Comparison of ENCODE assay signal across 28 cellular contexts in genomic region chr3:135706758-135707375, GRCh38.
DNase-seq lines count a peak whose midpoint lies in the region; ATAC-seq and TF ChIP-seq lines count a peak whose summit lies in the region.
"Had no signal": no experiment of that assay in that cellular context is flagged by ENCODE, and none has a peak within 500 bp of the region (broad histone marks: within the 10 kb centered on the region; RNA-seq: fewer than 3 reads in every experiment).

No MANE protein-coding gene starts in this region.

- CTCF ChIA-PET in SK-N-SH (lab: Yijun Ruan, JAX): interaction anchor here (0.5 to 1.6 kb wide), 4 partner anchors 9 to 164 kb away, joined by 3 to 4 read pairs (median 3); no protein-coding TSS in a partner anchor

- no peaks in the 10 kb centered on the region for H3K9me2 ChIP-seq in SK-N-SH

- no peak for TF ChIP-seq EP300 in SK-N-SH (IDR thresholded peaks at IDR 0.05; ENCODE audit: borderline replicate concordance in 1 of 2, low read depth in 1 of 2, low read length in 1 of 2)

- in situ Hi-C loops in G401 (cut with HindIII; ENCODE audit: low sequenced_read_pairs): no loop called here

- no peaks in the 10 kb centered on the region for H3K36me3 ChIP-seq in SK-N-SH (replicated peaks in 1 of 2; ENCODE audit: control insufficient read depth in 1 of 2, insufficient read depth in 2 of 2, low read length in 1 of 2)
- H3K36me3 ChIP-seq: left ventricle myocardium inferior, pancreas, tibial nerve had no signal

- no peaks in the 10 kb centered on the region for H3K9me3 ChIP-seq in SK-N-SH
- H3K9me3 ChIP-seq: left ventricle myocardium inferior, pancreas, tibial nerve had no signal

- DNase-seq in G401 (ENCODE audit: low spot score) (peak; percentile 23), NCI-H1105 (lab: John Stamatoyannopoulos, UW) (peak; percentile 82), SK-N-SH (peak; percentile 20), iris pigment epithelial cell (ENCODE audit: low read depth) (peak; percentile 9)
- no peak for DNase-seq in effector CD4-positive, alpha-beta T cell
- DNase-seq: activated CD4-positive, alpha-beta memory T cell treated with anti-CD3 and anti-CD28 coated beads, Interleukin-2, amount 10 ng/mL, durations not matched to agents 7 days and 5 days; activated gamma-delta T cell treated with Interleukin-2 at 50 U/mL for 16 hours; activated T-cell treated with anti-CD3 and anti-CD28 coated beads for 4 hours; AML-193; dermis blood vessel endothelial cell; DMS79 treated with DMSO at 0.1 percent for 48 hours; immature natural killer cell; left ventricle myocardium inferior; midbrain; NCI-H1436 treated with DMSO at 0.1 percent for 48 hours; nephron progenitor cell; pancreas; right cardiac atrium; stimulated activated CD4-positive, alpha-beta T cell treated with anti-CD3 and anti-CD28 coated beads, Interleukin-12 subunit alpha, Interleukin-12 subunit beta, amount 100 ng/mL, for 4 hours; T-helper 9 cell had no signal

- no peak overlapping the region for H2AFZ ChIP-seq in SK-N-SH (ENCODE audit: low read depth)
- H2AFZ ChIP-seq: GM23338, hepatocyte had no signal

- WGBS in SK-N-SH (ENCODE audit: low lambda C conversion rate): 2% methylated on average over 4 of the region's 4 CpGs

- H3K79me2 ChIP-seq in SK-N-SH (ENCODE audit: insufficient read depth): no peaks in the 10 kb centered on the region
- H3K79me2 ChIP-seq: hepatocyte had no signal

- H3K4me3 ChIP-seq in SK-N-SH (ENCODE audit: low read depth in 2 of 2, low read length in 1 of 2): no peak overlapping the region
- H3K4me3 ChIP-seq: GM12878, GM23338, hepatocyte, left ventricle myocardium inferior, pancreas, tibial nerve had no signal

- POLR2A ChIA-PET in SK-N-SH (lab: Yijun Ruan, JAX): no interaction called here

- H4K20me1 ChIP-seq in SK-N-SH (ENCODE audit: insufficient read depth): no peaks in the 10 kb centered on the region

- no peaks in the 10 kb centered on the region for H3K27me3 ChIP-seq in SK-N-SH (ENCODE audit: insufficient read depth)
- H3K27me3 ChIP-seq: hepatocyte, tibial nerve had no signal

- H3F3A ChIP-seq in SK-N-SH (replicated peaks; ENCODE audit: insufficient read depth): no peaks in the 10 kb centered on the region

- H3K4me2 ChIP-seq in SK-N-SH: no peak overlapping the region
- H3K4me2 ChIP-seq: GM23338, hepatocyte had no signal

- TF ChIP-seq CTCF in SK-N-SH (IDR thresholded peaks at IDR 0.05): no peak

- ATAC-seq in HG03139 (IDR thresholded peaks at IDR 0.05; ENCODE audit: unreplicated experiment): no peak
- no peak for ATAC-seq in GM19455 (IDR thresholded peaks at IDR 0.05; ENCODE audit: unreplicated experiment)
- ATAC-seq: activated CD4-positive, CD25-positive, alpha-beta regulatory T cell treated with anti-CD3 and anti-CD28 coated beads, Interleukin-2, amount 50 U/mL, for 24 hours; GM12878; GM23338; pancreas; right cardiac atrium had no signal

- H3K4me1 ChIP-seq in SK-N-SH (ENCODE audit: control insufficient read depth in 1 of 2, insufficient read depth in 2 of 2, low read depth in 1 of 2, low read length in 1 of 2): peaks cover 0 to 7% of the 10 kb centered on the region in 2 experiments; a peak in 2 of 4 replicates
- H3K4me1 ChIP-seq: left ventricle myocardium inferior, pancreas, tibial nerve had no signal

- H3K9ac ChIP-seq in SK-N-SH: no peak overlapping the region

- no peak for TF ChIP-seq RAD21 in SK-N-SH (IDR thresholded peaks at IDR 0.05; ENCODE audit: low read length)

- H3K27ac ChIP-seq in SK-N-SH (ENCODE audit: low read depth in 2 of 2, low read length in 1 of 2): no peak overlapping the region
- H3K27ac ChIP-seq: epithelial cell of prostate, hepatocyte, left ventricle myocardium inferior, pancreas, tibial nerve had no signal

TF ChIP-seq in SK-N-SH, 30 proteins besides CTCF, POLR2A, EP300 and RAD21:
- TF ChIP-seq POLR2AphosphoS5 (IDR thresholded peaks at IDR 0.05; ENCODE audit: low read depth, low read length): no peak
- TF ChIP-seq FOXJ3 (CRISPR knock-in tag; IDR thresholded peaks at IDR 0.05): no peak
- no peak for TF ChIP-seq TEAD4 (IDR thresholded peaks at IDR 0.05; ENCODE audit: borderline replicate concordance, insufficient read depth)
- TF ChIP-seq, protein P1, sequence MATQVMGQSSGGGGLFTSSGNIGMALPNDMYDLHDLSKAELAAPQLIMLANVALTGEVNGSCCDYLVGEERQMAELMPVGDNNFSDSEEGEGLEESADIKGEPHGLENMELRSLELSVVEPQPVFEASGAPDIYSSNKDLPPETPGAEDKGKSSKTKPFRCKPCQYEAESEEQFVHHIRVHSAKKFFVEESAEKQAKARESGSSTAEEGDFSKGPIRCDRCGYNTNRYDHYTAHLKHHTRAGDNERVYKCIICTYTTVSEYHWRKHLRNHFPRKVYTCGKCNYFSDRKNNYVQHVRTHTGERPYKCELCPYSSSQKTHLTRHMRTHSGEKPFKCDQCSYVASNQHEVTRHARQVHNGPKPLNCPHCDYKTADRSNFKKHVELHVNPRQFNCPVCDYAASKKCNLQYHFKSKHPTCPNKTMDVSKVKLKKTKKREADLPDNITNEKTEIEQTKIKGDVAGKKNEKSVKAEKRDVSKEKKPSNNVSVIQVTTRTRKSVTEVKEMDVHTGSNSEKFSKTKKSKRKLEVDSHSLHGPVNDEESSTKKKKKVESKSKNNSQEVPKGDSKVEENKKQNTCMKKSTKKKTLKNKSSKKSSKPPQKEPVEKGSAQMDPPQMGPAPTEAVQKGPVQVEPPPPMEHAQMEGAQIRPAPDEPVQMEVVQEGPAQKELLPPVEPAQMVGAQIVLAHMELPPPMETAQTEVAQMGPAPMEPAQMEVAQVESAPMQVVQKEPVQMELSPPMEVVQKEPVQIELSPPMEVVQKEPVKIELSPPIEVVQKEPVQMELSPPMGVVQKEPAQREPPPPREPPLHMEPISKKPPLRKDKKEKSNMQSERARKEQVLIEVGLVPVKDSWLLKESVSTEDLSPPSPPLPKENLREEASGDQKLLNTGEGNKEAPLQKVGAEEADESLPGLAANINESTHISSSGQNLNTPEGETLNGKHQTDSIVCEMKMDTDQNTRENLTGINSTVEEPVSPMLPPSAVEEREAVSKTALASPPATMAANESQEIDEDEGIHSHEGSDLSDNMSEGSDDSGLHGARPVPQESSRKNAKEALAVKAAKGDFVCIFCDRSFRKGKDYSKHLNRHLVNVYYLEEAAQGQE (IDR thresholded peaks at IDR 0.05; ENCODE audit: low read depth, low read length): no peak
- no peak for TF ChIP-seq GABPA (IDR thresholded peaks at IDR 0.05; ENCODE audit: low read depth)
- peak; percentile 42 for TF ChIP-seq CHD2 (IDR thresholded peaks at IDR 0.05; ENCODE audit: low read length, partially characterized antibody)
- TF ChIP-seq YY1 (IDR thresholded peaks at IDR 0.05; ENCODE audit: low read depth): no peak
- TF ChIP-seq TCF12 (IDR thresholded peaks at IDR 0.05): no peak
- peak; percentile 85 for TF ChIP-seq GATA2 (CRISPR knock-in tag; IDR thresholded peaks at IDR 0.05)
TF ChIP-seq in SK-N-SH: peak in this region for 2.
